ENCODE assay signal across 1 cellular context in the genomic region with DNA sequence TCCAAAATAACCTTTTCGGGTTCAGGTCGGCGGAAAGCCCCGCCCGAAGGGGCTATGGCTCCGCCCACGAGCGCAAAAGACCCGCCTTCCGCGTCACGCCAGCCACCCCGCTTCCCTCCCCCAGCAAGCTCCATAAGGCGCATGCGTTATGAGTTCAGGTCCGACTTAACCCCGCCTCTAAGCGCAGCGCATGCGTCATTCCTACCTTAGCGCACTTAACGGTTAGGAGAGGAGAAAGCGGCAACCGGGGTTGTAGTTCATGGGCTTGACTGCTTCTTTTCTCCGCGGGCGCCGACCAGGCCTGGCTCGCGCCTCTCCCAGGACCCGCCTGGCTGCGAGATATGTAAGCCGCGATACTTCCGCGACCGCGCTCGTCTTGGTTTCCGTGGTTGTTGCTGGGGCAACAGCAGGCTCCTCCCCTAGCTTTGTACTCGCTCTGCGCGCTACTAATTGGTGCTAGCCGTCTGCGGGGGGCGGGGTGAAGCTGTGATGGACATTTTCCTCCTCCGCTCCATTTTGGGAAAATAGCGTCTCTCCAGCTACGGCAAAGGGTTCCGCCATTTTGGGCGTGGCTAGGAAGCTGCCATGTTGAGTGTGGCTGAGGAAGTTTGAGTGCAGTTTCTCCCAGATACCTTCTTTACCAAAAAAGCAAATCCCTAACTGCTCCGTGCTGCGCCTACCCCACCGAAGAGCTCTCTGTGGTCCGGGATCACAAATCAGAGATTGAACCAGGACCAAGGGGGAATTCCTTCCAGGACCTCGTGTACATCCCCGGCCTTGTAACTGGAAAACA.
TF ChIP-seq lines count a peak whose summit lies in the region.

A gene with protein sequence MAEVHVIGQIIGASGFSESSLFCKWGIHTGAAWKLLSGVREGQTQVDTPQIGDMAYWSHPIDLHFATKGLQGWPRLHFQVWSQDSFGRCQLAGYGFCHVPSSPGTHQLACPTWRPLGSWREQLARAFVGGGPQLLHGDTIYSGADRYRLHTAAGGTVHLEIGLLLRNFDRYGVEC (minus strand): TSS at position 397 of the 793 bp plus-strand sequence. CDS start 630 bp downstream, outside the sequence.

TF ChIP-seq in H1, 55 proteins besides CTCF, POLR2A, EP300 and RAD21 (continued from another document):
- TF ChIP-seq YY1 (IDR thresholded peaks at IDR 0.05; ENCODE audit: low read depth, low read length) (peak; percentile 100), GTF2F1 (IDR thresholded peaks at IDR 0.05; ENCODE audit: borderline replicate concordance, low read depth, low read length) (no peak), SIX5 (IDR thresholded peaks at IDR 0.05; ENCODE audit: low read depth, low read length) (peak; percentile 22; the same call in 1 of the 2 replicates), RBBP5 (IDR thresholded peaks at IDR 0.05; ENCODE audit: borderline replicate concordance, low read depth, low read length) (no peak), EGR1 (IDR thresholded peaks at IDR 0.05; ENCODE audit: borderline replicate concordance, low read depth, low read length) (no peak), HDAC6 (IDR thresholded peaks at IDR 0.05; ENCODE audit: low read depth, low read length) (no peak), KDM4A (IDR thresholded peaks at IDR 0.05; ENCODE audit: low read depth, low read length, severe bottlenecking) (peak; percentile 40), BRCA1 (IDR thresholded peaks at IDR 0.05; ENCODE audit: low read depth, low read length) (no peak), CREB1 (IDR thresholded peaks at IDR 0.05) (peak; percentile 85), HDAC2 (IDR thresholded peaks at IDR 0.05; ENCODE audit: borderline replicate concordance in 1 of 2, low read depth in 2 of 2, low read length in 2 of 2) (no peak), CTBP2 (IDR thresholded peaks at IDR 0.05; ENCODE audit: borderline replicate concordance, insufficient read depth, insufficient read length, low read length) (no peak), SP1 (IDR thresholded peaks at IDR 0.05; ENCODE audit: low read depth, low read length) (peak; percentile 59; the same call in 1 of the 2 replicates), SIN3A (conservative IDR thresholded peaks at IDR 0.05 in 1 of 2, IDR thresholded peaks at IDR 0.05 in 1 of 2; ENCODE audit: low read depth in 1 of 2, low read length in 2 of 2) (peak in 1 of 2 experiments; percentile 80; a peak in 2 of 4 replicates), EZH2 (IDR thresholded peaks at IDR 0.05; ENCODE audit: low read depth, low read length, severe bottlenecking) (no peak), TCF12 (IDR thresholded peaks at IDR 0.05; ENCODE audit: low read depth, low read length) (no peak), CHD2 (IDR thresholded peaks at IDR 0.05; ENCODE audit: low read length) (0 out of 2 replicates have a peak, but pooled peaks have one; percentile 33), TBP (IDR thresholded peaks at IDR 0.05; ENCODE audit: low read depth, low read length) (peak; percentile 68), RXRA (IDR thresholded peaks at IDR 0.05; ENCODE audit: insufficient read depth, low read depth, low read length) (no peak), TAF1 (IDR thresholded peaks at IDR 0.05; ENCODE audit: low read depth, low read length) (peak; percentile 60), JUND (IDR thresholded peaks at IDR 0.05; ENCODE audit: low read length) (no peak), FOSL1 (IDR thresholded peaks at IDR 0.05; ENCODE audit: insufficient read depth, low read depth, low read length) (no peak), ASH2L (IDR thresholded peaks at IDR 0.05; ENCODE audit: low read length) (peak; percentile 76)
- TF ChIP-seq, protein P1, sequence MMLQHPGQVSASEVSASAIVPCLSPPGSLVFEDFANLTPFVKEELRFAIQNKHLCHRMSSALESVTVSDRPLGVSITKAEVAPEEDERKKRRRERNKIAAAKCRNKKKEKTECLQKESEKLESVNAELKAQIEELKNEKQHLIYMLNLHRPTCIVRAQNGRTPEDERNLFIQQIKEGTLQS (IDR thresholded peaks at IDR 0.05; ENCODE audit: insufficient read depth, low read depth, low read length): no peak
- TF ChIP-seq, protein P2, sequence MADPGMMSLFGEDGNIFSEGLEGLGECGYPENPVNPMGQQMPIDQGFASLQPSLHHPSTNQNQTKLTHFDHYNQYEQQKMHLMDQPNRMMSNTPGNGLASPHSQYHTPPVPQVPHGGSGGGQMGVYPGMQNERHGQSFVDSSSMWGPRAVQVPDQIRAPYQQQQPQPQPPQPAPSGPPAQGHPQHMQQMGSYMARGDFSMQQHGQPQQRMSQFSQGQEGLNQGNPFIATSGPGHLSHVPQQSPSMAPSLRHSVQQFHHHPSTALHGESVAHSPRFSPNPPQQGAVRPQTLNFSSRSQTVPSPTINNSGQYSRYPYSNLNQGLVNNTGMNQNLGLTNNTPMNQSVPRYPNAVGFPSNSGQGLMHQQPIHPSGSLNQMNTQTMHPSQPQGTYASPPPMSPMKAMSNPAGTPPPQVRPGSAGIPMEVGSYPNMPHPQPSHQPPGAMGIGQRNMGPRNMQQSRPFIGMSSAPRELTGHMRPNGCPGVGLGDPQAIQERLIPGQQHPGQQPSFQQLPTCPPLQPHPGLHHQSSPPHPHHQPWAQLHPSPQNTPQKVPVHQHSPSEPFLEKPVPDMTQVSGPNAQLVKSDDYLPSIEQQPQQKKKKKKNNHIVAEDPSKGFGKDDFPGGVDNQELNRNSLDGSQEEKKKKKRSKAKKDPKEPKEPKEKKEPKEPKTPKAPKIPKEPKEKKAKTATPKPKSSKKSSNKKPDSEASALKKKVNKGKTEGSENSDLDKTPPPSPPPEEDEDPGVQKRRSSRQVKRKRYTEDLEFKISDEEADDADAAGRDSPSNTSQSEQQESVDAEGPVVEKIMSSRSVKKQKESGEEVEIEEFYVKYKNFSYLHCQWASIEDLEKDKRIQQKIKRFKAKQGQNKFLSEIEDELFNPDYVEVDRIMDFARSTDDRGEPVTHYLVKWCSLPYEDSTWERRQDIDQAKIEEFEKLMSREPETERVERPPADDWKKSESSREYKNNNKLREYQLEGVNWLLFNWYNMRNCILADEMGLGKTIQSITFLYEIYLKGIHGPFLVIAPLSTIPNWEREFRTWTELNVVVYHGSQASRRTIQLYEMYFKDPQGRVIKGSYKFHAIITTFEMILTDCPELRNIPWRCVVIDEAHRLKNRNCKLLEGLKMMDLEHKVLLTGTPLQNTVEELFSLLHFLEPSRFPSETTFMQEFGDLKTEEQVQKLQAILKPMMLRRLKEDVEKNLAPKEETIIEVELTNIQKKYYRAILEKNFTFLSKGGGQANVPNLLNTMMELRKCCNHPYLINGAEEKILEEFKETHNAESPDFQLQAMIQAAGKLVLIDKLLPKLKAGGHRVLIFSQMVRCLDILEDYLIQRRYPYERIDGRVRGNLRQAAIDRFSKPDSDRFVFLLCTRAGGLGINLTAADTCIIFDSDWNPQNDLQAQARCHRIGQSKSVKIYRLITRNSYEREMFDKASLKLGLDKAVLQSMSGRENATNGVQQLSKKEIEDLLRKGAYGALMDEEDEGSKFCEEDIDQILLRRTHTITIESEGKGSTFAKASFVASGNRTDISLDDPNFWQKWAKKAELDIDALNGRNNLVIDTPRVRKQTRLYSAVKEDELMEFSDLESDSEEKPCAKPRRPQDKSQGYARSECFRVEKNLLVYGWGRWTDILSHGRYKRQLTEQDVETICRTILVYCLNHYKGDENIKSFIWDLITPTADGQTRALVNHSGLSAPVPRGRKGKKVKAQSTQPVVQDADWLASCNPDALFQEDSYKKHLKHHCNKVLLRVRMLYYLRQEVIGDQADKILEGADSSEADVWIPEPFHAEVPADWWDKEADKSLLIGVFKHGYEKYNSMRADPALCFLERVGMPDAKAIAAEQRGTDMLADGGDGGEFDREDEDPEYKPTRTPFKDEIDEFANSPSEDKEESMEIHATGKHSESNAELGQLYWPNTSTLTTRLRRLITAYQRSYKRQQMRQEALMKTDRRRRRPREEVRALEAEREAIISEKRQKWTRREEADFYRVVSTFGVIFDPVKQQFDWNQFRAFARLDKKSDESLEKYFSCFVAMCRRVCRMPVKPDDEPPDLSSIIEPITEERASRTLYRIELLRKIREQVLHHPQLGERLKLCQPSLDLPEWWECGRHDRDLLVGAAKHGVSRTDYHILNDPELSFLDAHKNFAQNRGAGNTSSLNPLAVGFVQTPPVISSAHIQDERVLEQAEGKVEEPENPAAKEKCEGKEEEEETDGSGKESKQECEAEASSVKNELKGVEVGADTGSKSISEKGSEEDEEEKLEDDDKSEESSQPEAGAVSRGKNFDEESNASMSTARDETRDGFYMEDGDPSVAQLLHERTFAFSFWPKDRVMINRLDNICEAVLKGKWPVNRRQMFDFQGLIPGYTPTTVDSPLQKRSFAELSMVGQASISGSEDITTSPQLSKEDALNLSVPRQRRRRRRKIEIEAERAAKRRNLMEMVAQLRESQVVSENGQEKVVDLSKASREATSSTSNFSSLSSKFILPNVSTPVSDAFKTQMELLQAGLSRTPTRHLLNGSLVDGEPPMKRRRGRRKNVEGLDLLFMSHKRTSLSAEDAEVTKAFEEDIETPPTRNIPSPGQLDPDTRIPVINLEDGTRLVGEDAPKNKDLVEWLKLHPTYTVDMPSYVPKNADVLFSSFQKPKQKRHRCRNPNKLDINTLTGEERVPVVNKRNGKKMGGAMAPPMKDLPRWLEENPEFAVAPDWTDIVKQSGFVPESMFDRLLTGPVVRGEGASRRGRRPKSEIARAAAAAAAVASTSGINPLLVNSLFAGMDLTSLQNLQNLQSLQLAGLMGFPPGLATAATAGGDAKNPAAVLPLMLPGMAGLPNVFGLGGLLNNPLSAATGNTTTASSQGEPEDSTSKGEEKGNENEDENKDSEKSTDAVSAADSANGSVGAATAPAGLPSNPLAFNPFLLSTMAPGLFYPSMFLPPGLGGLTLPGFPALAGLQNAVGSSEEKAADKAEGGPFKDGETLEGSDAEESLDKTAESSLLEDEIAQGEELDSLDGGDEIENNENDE (IDR thresholded peaks at IDR 0.05; ENCODE audit: insufficient replicate concordance, low read length): no peak
- TF ChIP-seq, protein P3, sequence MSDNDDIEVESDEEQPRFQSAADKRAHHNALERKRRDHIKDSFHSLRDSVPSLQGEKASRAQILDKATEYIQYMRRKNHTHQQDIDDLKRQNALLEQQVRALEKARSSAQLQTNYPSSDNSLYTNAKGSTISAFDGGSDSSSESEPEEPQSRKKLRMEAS (IDR thresholded peaks at IDR 0.05): 0 out of 2 replicates have a peak, but pooled peaks have one; percentile 12
